In the genomic region with DNA sequence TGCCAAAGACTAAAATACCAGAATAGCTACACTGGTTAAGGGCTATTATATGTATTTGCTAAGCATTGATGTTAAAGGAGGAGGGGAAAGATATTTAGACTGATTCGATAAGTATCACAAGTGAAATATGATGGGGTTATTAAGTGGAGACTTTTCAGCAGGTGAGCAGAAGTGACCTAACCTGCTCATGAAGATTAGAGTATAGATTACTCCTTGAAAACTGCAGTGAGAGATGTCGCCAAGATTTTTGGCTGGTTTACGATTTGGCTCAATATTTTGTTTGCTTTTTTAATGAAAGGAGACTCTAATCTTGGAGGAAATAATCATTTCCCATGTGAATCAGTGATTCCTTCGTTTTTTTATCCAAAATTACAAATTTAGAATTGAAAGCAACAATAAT, we compare ENCODE assay signal across 17 cellular contexts.
A peak's percentile ranks its signal among the peaks of the same experiment; 100 is the strongest.
DNase-seq lines count a peak whose midpoint lies in the region; ATAC-seq and TF ChIP-seq lines count a peak whose summit lies in the region.
"Had no signal": no experiment of that assay in that cellular context is flagged by ENCODE, and none has a peak within 500 bp of the region (broad histone marks: within the 10 kb centered on the region; RNA-seq: fewer than 3 reads in every experiment).

No MANE protein-coding gene starts in this region.

- H2AK5ac ChIP-seq in mesendoderm (ENCODE audit: low read length): no peak overlapping the region

- H2BK15ac ChIP-seq in mesendoderm (replicated peaks; ENCODE audit: low read depth): no peak overlapping the region

- H3K36me3 ChIP-seq in mesendoderm (ENCODE audit: control insufficient read depth, insufficient read depth, low read length): no peaks in the 10 kb centered on the region
- H3K36me3 ChIP-seq: BE2C, BLaER1 had no signal

- H2BK120ac ChIP-seq in mesendoderm (ENCODE audit: low read depth, low read length): no peak overlapping the region

- no peaks in the 10 kb centered on the region for H3K4me1 ChIP-seq in mesendoderm (ENCODE audit: control insufficient read depth, low read depth, low read length)
- H3K4me1 ChIP-seq: BE2C, BLaER1, Caco-2 had no signal

- WGBS in mesendoderm (ENCODE audit: extremely low coverage, insufficient coverage, low lambda C conversion rate): no CpG with 5 or more reads among the region's 4 CpGs

- H3K18ac ChIP-seq in mesendoderm (ENCODE audit: low read length): no peak overlapping the region

- H3K4me3 ChIP-seq in LNCaP clone FGC (ENCODE audit: low read depth, low read length): no peak overlapping the region
- no peak overlapping the region for H3K4me3 ChIP-seq in mesendoderm (ENCODE audit: low read length)
- H3K4me3 ChIP-seq: BLaER1 had no signal

- no peak overlapping the region for H4K8ac ChIP-seq in mesendoderm (ENCODE audit: low read depth, low read length)

- H3K56ac ChIP-seq in mesendoderm (ENCODE audit: low read length): no peak overlapping the region

- H2BK5ac ChIP-seq in mesendoderm (ENCODE audit: low read length): no peak overlapping the region

- DNase-seq in LNCaP clone FGC (ENCODE audit: low read depth) (peak; percentile 87), mesendoderm (no peak), cortex of kidney (lab: John Stamatoyannopoulos, UW) (no peak)
- DNase-seq: 8988T; ACHN; BE2C; C1 segment of cervical spinal cord; Caco-2; Calu3; CD4-positive, alpha-beta T cell; CD8-positive, alpha-beta T cell; DMS79 treated with DMSO at 0.1 percent for 48 hours; GF-D8 had no signal

- no peak for TF ChIP-seq CTCF in C4-2B (conservative IDR thresholded peaks at IDR 0.05)
- TF ChIP-seq CTCF in LNCaP clone FGC (IDR thresholded peaks at IDR 0.05; ENCODE audit: control insufficient read depth, extremely low read depth, insufficient read depth): no peak
- TF ChIP-seq CTCF in VCaP (conservative IDR thresholded peaks at IDR 0.05): no peak

- H3K79me1 ChIP-seq in mesendoderm (ENCODE audit: low read length): no peaks in the 10 kb centered on the region

- no peak overlapping the region for H4K5ac ChIP-seq in mesendoderm (ENCODE audit: low read length)

- H3K23ac ChIP-seq in mesendoderm (ENCODE audit: low read length): no peak overlapping the region

- no peaks in the 10 kb centered on the region for H3K27me3 ChIP-seq in mesendoderm (ENCODE audit: insufficient read depth, low read length, poor library complexity)
- H3K27me3 ChIP-seq: BE2C, BLaER1 had no signal

- no peak overlapping the region for H3K4ac ChIP-seq in mesendoderm (ENCODE audit: low read depth, low read length)

- no peaks in the 10 kb centered on the region for H3K79me2 ChIP-seq in mesendoderm (ENCODE audit: control insufficient read depth, insufficient read depth, low read length)

- no peak for ATAC-seq in GM19324 (IDR thresholded peaks at IDR 0.05; ENCODE audit: low FRiP score, unreplicated experiment)
- ATAC-seq: CD8-positive, alpha-beta T cell had no signal

- H3K27ac ChIP-seq in C4-2B (peak overlapping the region; percentile 70), VCaP (peak overlapping the region; percentile 50), mesendoderm (ENCODE audit: low read depth, low read length) (no peak overlapping the region)
- H3K27ac ChIP-seq: BLaER1 had no signal

- no peak overlapping the region for H3K9ac ChIP-seq in mesendoderm (ENCODE audit: low read length)
- H3K9ac ChIP-seq: BLaER1 had no signal

- no peak overlapping the region for H3K4me2 ChIP-seq in mesendoderm (ENCODE audit: low read length)
- H3K4me2 ChIP-seq: BLaER1 had no signal
